In genomic region chr2:111121873-111122630, GRCh38 we compare ENCODE assay signal across 1 cellular context.
TF ChIP-seq lines count a peak whose summit lies in the region.

No MANE protein-coding gene starts in this region.

TF ChIP-seq in HepG2, 621 proteins besides CTCF, POLR2A, EP300 and RAD21 (continued from another document and continues in another):
- TF ChIP-seq ISX (CRISPR knock-in tag; conservative IDR thresholded peaks at IDR 0.05) (peak; percentile 36; the same call in 1 of the 2 replicates), ASH2L (IDR thresholded peaks at IDR 0.05; ENCODE audit: insufficient read length, low read depth, low read length) (peak; percentile 80), NR3C1 (CRISPR knock-in tag; IDR thresholded peaks at IDR 0.05) (no peak), SP140L (CRISPR knock-in tag; IDR thresholded peaks at IDR 0.05; ENCODE audit: borderline replicate concordance) (0 out of 2 replicates have a peak, but pooled peaks have one; percentile 20), ZNF674 (CRISPR knock-in tag; IDR thresholded peaks at IDR 0.05; ENCODE audit: low read depth) (peak; percentile 30; the same call in 1 of the 2 replicates), MEIS2 (CRISPR knock-in tag; IDR thresholded peaks at IDR 0.05) (no peak; the same call in none of the 2 replicates), ATF6 (CRISPR knock-in tag; conservative IDR thresholded peaks at IDR 0.05) (no peak), PBX3 (CRISPR knock-in tag; IDR thresholded peaks at IDR 0.05; ENCODE audit: borderline replicate concordance) (no peak), ZNF253 (CRISPR knock-in tag; IDR thresholded peaks at IDR 0.05; ENCODE audit: borderline replicate concordance) (0 out of 2 replicates have a peak, but pooled peaks have one; percentile 17), KDM5B (CRISPR knock-in tag; IDR thresholded peaks at IDR 0.05; ENCODE audit: borderline replicate concordance) (peak; percentile 77), ZNF556 (CRISPR knock-in tag; IDR thresholded peaks at IDR 0.05; ENCODE audit: borderline replicate concordance) (no peak; the same call in none of the 2 replicates), DRAP1 (CRISPR knock-in tag; IDR thresholded peaks at IDR 0.05) (peak; percentile 73; the same call in 1 of the 2 replicates), ZBTB49 (CRISPR knock-in tag; IDR thresholded peaks at IDR 0.05; ENCODE audit: borderline replicate concordance) (no peak), DNMT3B (CRISPR knock-in tag; conservative IDR thresholded peaks at IDR 0.05) (no peak), ELF4 (CRISPR knock-in tag; IDR thresholded peaks at IDR 0.05; ENCODE audit: borderline replicate concordance) (no peak), NR2F6 (IDR thresholded peaks at IDR 0.05) (no peak), NR2F6 (CRISPR knock-in tag; IDR thresholded peaks at IDR 0.05) (0 out of 2 replicates have a peak, but pooled peaks have one; percentile 8), HDAC2 (CRISPR knock-in tag; IDR thresholded peaks at IDR 0.05) (peak; percentile 54), ATF7-NPFF (CRISPR knock-in tag; IDR thresholded peaks at IDR 0.05; ENCODE audit: low read depth) (peak; percentile 79), KAT8 (CRISPR knock-in tag; IDR thresholded peaks at IDR 0.05) (no peak), ZNF318 (CRISPR knock-in tag; IDR thresholded peaks at IDR 0.05) (0 out of 2 replicates have a peak, but pooled peaks have one; percentile 20), ZFYVE20 (CRISPR knock-in tag; IDR thresholded peaks at IDR 0.05; ENCODE audit: borderline replicate concordance, low read depth) (peak; percentile 13; the same call in 1 of the 2 replicates), PRMT3 (CRISPR knock-in tag; IDR thresholded peaks at IDR 0.05; ENCODE audit: borderline replicate concordance, low read depth) (no peak), ZKSCAN5 (CRISPR knock-in tag; IDR thresholded peaks at IDR 0.05) (no peak), RFX1 (IDR thresholded peaks at IDR 0.05) (no peak), ZNF704 (CRISPR knock-in tag; IDR thresholded peaks at IDR 0.05; ENCODE audit: borderline replicate concordance) (no peak), SOX5 (CRISPR knock-in tag; IDR thresholded peaks at IDR 0.05; ENCODE audit: borderline replicate concordance) (peak; percentile 19; the same call in 1 of the 2 replicates), ESRRA (CRISPR knock-in tag; IDR thresholded peaks at IDR 0.05; ENCODE audit: low read depth) (0 out of 2 replicates have a peak, but pooled peaks have one; percentile 19), ATF7 (IDR thresholded peaks at IDR 0.05) (no peak), ATF7 (CRISPR knock-in tag; IDR thresholded peaks at IDR 0.05) (no peak), ZFP36 (IDR thresholded peaks at IDR 0.05; ENCODE audit: borderline replicate concordance, low read depth, low read length, partially characterized antibody) (no peak), DMAP1 (CRISPR knock-in tag; IDR thresholded peaks at IDR 0.05) (peak; percentile 40; the same call in 1 of the 2 replicates), SKI (IDR thresholded peaks at IDR 0.05; ENCODE audit: partially characterized antibody) (peak; percentile 96), PRPF4 (IDR thresholded peaks at IDR 0.05; ENCODE audit: low read depth, low read length, poor library complexity, severe bottlenecking) (no peak), KAT7 (CRISPR knock-in tag; IDR thresholded peaks at IDR 0.05; ENCODE audit: borderline replicate concordance) (peak; percentile 78; the same call in 1 of the 2 replicates), HMGXB4 (CRISPR knock-in tag; IDR thresholded peaks at IDR 0.05; ENCODE audit: borderline replicate concordance in 1 of 2, low read depth in 1 of 2) (0 out of 4 replicates have a peak, but pooled peaks of 1 of the 2 experiments have one; percentile 1), SRY (CRISPR knock-in tag; IDR thresholded peaks at IDR 0.05) (peak; percentile 70; the same call in 1 of the 2 replicates), ATRX (CRISPR knock-in tag; IDR thresholded peaks at IDR 0.05; ENCODE audit: borderline replicate concordance) (no peak), ZNF570 (CRISPR knock-in tag; IDR thresholded peaks at IDR 0.05; ENCODE audit: borderline replicate concordance) (no peak), PITX1 (CRISPR knock-in tag; IDR thresholded peaks at IDR 0.05) (0 out of 2 replicates have a peak, but pooled peaks have one; percentile 44), ARHGAP35 (CRISPR knock-in tag; IDR thresholded peaks at IDR 0.05; ENCODE audit: borderline replicate concordance) (no peak)
